Comparison of ENCODE assay signal across 1 cellular context in genomic region chr2:172103471-172104292, GRCh38.
A peak's percentile ranks its signal among the peaks of the same experiment; 100 is the strongest.
TF ChIP-seq lines count a peak whose summit lies in the region.

No MANE protein-coding gene starts in this region.

TF ChIP-seq in K562, 482 proteins besides CTCF, POLR2A, EP300 and RAD21 (continued from another document and continues in another):
- TF ChIP-seq ZNF407 (IDR thresholded peaks at IDR 0.05; ENCODE audit: low read depth) (no peak), CHCHD3 (CRISPR knock-in tag; IDR thresholded peaks at IDR 0.05) (no peak), SOX6 (IDR thresholded peaks at IDR 0.05) (0 out of 2 replicates have a peak, but pooled peaks have one; percentile 37), MIER1 (IDR thresholded peaks at IDR 0.05; ENCODE audit: low read depth) (no peak), UBTF (IDR thresholded peaks at IDR 0.05; ENCODE audit: borderline replicate concordance in 1 of 2, low read depth in 2 of 2, low read length in 2 of 2) (0 out of 4 replicates have a peak, but pooled peaks of 1 of the 2 experiments have one; percentile 60), DDX20 (tag; IDR thresholded peaks at IDR 0.05; ENCODE audit: low read depth) (0 out of 2 replicates have a peak, but pooled peaks have one; percentile 17), CXXC5 (CRISPR knock-in tag; IDR thresholded peaks at IDR 0.05) (peak; percentile 52), MAFK (IDR thresholded peaks at IDR 0.05; ENCODE audit: low read length) (peak; percentile 38; the same call in 1 of the 2 replicates), ATF3 (IDR thresholded peaks at IDR 0.05) (no peak), ATF3 (CRISPR knock-in tag; conservative IDR thresholded peaks at IDR 0.05) (no peak), ZNF224 (CRISPR knock-in tag; IDR thresholded peaks at IDR 0.05) (no peak), PRMT5 (CRISPR knock-in tag; IDR thresholded peaks at IDR 0.05) (no peak), KAT2B (IDR thresholded peaks at IDR 0.05; ENCODE audit: low read depth, low read length) (no peak), KAT7 (CRISPR knock-in tag; IDR thresholded peaks at IDR 0.05; ENCODE audit: borderline replicate concordance) (no peak; the same call in 1 of the 2 replicates), BACH1 (tag; IDR thresholded peaks at IDR 0.05) (no peak), TGIF2 (CRISPR knock-in tag; IDR thresholded peaks at IDR 0.05) (no peak), ZNF780A (CRISPR knock-in tag; IDR thresholded peaks at IDR 0.05) (no peak), NRF1 (conservative IDR thresholded peaks at IDR 0.05 in 1 of 2, IDR thresholded peaks at IDR 0.05 in 1 of 2) (peak in 1 of 2 experiments; percentile 7; a peak in 1 of 4 replicates), ZNF785 (CRISPR knock-in tag; IDR thresholded peaks at IDR 0.05) (no peak), SMARCE1 (IDR thresholded peaks at IDR 0.05) (no peak), NCOR1 (IDR thresholded peaks at IDR 0.05) (peak; percentile 19; the same call in 1 of the 2 replicates), ZNF3 (CRISPR knock-in tag; IDR thresholded peaks at IDR 0.05) (no peak), HDAC2 (IDR thresholded peaks at IDR 0.05) (no peak)
- TF ChIP-seq, protein P1, sequence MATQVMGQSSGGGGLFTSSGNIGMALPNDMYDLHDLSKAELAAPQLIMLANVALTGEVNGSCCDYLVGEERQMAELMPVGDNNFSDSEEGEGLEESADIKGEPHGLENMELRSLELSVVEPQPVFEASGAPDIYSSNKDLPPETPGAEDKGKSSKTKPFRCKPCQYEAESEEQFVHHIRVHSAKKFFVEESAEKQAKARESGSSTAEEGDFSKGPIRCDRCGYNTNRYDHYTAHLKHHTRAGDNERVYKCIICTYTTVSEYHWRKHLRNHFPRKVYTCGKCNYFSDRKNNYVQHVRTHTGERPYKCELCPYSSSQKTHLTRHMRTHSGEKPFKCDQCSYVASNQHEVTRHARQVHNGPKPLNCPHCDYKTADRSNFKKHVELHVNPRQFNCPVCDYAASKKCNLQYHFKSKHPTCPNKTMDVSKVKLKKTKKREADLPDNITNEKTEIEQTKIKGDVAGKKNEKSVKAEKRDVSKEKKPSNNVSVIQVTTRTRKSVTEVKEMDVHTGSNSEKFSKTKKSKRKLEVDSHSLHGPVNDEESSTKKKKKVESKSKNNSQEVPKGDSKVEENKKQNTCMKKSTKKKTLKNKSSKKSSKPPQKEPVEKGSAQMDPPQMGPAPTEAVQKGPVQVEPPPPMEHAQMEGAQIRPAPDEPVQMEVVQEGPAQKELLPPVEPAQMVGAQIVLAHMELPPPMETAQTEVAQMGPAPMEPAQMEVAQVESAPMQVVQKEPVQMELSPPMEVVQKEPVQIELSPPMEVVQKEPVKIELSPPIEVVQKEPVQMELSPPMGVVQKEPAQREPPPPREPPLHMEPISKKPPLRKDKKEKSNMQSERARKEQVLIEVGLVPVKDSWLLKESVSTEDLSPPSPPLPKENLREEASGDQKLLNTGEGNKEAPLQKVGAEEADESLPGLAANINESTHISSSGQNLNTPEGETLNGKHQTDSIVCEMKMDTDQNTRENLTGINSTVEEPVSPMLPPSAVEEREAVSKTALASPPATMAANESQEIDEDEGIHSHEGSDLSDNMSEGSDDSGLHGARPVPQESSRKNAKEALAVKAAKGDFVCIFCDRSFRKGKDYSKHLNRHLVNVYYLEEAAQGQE (CRISPR knock-in tag; IDR thresholded peaks at IDR 0.05; ENCODE audit: low read depth) = no peak
- TF ChIP-seq, protein P2, sequence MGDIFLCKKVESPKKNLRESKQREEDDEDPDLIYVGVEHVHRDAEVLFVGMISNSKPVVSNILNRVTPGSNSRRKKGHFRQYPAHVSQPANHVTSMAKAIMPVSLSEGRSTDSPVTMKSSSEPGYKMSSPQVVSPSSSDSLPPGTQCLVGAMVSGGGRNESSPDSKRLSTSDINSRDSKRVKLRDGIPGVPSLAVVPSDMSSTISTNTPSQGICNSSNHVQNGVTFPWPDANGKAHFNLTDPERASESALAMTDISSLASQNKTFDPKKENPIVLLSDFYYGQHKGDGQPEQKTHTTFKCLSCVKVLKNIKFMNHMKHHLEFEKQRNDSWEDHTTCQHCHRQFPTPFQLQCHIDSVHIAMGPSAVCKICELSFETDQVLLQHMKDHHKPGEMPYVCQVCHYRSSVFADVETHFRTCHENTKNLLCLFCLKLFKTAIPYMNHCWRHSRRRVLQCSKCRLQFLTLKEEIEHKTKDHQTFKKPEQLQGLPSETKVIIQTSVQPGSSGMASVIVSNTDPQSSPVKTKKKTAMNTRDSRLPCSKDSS (IDR thresholded peaks at IDR 0.05; ENCODE audit: low read depth, partially characterized antibody) = no peak
- TF ChIP-seq, protein P3, sequence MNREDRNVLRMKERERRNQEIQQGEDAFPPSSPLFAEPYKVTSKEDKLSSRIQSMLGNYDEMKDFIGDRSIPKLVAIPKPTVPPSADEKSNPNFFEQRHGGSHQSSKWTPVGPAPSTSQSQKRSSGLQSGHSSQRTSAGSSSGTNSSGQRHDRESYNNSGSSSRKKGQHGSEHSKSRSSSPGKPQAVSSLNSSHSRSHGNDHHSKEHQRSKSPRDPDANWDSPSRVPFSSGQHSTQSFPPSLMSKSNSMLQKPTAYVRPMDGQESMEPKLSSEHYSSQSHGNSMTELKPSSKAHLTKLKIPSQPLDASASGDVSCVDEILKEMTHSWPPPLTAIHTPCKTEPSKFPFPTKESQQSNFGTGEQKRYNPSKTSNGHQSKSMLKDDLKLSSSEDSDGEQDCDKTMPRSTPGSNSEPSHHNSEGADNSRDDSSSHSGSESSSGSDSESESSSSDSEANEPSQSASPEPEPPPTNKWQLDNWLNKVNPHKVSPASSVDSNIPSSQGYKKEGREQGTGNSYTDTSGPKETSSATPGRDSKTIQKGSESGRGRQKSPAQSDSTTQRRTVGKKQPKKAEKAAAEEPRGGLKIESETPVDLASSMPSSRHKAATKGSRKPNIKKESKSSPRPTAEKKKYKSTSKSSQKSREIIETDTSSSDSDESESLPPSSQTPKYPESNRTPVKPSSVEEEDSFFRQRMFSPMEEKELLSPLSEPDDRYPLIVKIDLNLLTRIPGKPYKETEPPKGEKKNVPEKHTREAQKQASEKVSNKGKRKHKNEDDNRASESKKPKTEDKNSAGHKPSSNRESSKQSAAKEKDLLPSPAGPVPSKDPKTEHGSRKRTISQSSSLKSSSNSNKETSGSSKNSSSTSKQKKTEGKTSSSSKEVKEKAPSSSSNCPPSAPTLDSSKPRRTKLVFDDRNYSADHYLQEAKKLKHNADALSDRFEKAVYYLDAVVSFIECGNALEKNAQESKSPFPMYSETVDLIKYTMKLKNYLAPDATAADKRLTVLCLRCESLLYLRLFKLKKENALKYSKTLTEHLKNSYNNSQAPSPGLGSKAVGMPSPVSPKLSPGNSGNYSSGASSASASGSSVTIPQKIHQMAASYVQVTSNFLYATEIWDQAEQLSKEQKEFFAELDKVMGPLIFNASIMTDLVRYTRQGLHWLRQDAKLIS (CRISPR knock-in tag; IDR thresholded peaks at IDR 0.05) = peak; percentile 33; the same call in 1 of the 2 replicates
- TF ChIP-seq, protein P4, sequence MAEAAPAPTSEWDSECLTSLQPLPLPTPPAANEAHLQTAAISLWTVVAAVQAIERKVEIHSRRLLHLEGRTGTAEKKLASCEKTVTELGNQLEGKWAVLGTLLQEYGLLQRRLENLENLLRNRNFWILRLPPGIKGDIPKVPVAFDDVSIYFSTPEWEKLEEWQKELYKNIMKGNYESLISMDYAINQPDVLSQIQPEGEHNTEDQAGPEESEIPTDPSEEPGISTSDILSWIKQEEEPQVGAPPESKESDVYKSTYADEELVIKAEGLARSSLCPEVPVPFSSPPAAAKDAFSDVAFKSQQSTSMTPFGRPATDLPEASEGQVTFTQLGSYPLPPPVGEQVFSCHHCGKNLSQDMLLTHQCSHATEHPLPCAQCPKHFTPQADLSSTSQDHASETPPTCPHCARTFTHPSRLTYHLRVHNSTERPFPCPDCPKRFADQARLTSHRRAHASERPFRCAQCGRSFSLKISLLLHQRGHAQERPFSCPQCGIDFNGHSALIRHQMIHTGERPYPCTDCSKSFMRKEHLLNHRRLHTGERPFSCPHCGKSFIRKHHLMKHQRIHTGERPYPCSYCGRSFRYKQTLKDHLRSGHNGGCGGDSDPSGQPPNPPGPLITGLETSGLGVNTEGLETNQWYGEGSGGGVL (CRISPR knock-in tag; IDR thresholded peaks at IDR 0.05) = no peak
- TF ChIP-seq, protein P5, sequence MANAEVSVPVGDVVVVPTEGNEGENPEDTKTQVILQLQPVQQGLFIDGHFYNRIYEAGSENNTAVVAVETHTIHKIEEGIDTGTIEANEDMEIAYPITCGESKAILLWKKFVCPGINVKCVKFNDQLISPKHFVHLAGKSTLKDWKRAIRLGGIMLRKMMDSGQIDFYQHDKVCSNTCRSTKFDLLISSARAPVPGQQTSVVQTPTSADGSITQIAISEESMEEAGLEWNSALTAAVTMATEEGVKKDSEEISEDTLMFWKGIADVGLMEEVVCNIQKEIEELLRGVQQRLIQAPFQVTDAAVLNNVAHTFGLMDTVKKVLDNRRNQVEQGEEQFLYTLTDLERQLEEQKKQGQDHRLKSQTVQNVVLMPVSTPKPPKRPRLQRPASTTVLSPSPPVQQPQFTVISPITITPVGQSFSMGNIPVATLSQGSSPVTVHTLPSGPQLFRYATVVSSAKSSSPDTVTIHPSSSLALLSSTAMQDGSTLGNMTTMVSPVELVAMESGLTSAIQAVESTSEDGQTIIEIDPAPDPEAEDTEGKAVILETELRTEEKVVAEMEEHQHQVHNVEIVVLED (CRISPR knock-in tag; IDR thresholded peaks at IDR 0.05) = no peak
- TF ChIP-seq, protein P6, sequence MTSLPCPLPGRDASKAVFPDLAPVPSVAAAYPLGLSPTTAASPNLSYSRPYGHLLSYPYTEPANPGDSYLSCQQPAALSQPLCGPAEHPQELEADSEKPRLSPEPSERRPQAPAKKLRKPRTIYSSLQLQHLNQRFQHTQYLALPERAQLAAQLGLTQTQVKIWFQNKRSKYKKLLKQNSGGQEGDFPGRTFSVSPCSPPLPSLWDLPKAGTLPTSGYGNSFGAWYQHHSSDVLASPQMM (CRISPR knock-in tag; IDR thresholded peaks at IDR 0.05) = no peak
